8 cellular contexts compared by ENCODE assay signal in genomic region chrX:54808109-54808604, GRCh38. TPM values are rescaled to one million over a fixed set of nuclear protein-coding genes. Genes with fewer than 3 reads are reported as not detected.
DNase-seq lines count a peak whose midpoint lies in the region; ATAC-seq and TF ChIP-seq lines count a peak whose summit lies in the region.

No MANE protein-coding gene starts in this region.

- intact Hi-C loops in Caco-2 (cut with micrococcal nuclease; ENCODE audit: unreplicated experiment), result loop anchor here (2.0 to 10.0 kb wide), 2 partner anchors 169 to 307 kb away; no protein-coding TSS in a partner anchor
- intact Hi-C loops in breast epithelium (cut with DNase I; ENCODE audit: low total_unique reads), result no loop called here

- peak overlapping the region; percentile 99 for H3K4me3 Mint-ChIP-seq in Caco-2 (ENCODE audit: unreplicated experiment)

- no peaks in the 10 kb centered on the region for H3K27me3 ChIP-seq in Caco-2 (replicated peaks; ENCODE audit: control insufficient read depth, insufficient read depth, low read length)
- no peaks in the 10 kb centered on the region for H3K27me3 ChIP-seq in HUES64 (ENCODE audit: insufficient read depth, low read length)
- peaks cover 0 to 16% of the 10 kb centered on the region in 2 donors for H3K27me3 ChIP-seq in breast epithelium

- peaks cover 20% of the 10 kb centered on the region for H3K36me3 Mint-ChIP-seq in Caco-2 (ENCODE audit: insufficient read depth, unreplicated experiment)

- POLR2A ChIA-PET in Caco-2 (lab: Charles Lee), result interaction anchor here (0.6 to 1.5 kb wide), 5 partner anchors 169 to 556 kb away, joined by 3 to 6 read pairs (median 4); partner anchors contain the start of genes APEX2, GNL3L and TSR2

- no peak for TF ChIP-seq CTCF in Caco-2 (IDR thresholded peaks at IDR 0.05; ENCODE audit: insufficient read depth in 1 of 2, low read depth in 1 of 2, low read length in 1 of 2, severe bottlenecking in 1 of 2, unreplicated experiment in 1 of 2)
- TF ChIP-seq CTCF in breast epithelium (IDR thresholded peaks at IDR 0.05), result no peak

- under 1% methylated on average over 23 of the region's 23 CpGs for WGBS in HUES64

- no TSS peak for BruUV-seq in Caco-2 (replicated peaks; lab: Mats Ljungman, UMichigan)

- peak; percentile 31 for ATAC-seq in GM21367 (IDR thresholded peaks at IDR 0.05; ENCODE audit: unreplicated experiment)

- DNase-seq in Caco-2, result no peak
- DNase-seq in T follicular helper cell (ENCODE audit: low read depth), result peak; percentile 29
- peak in 1 of 2 donors; percentile 54 for DNase-seq in breast epithelium (ENCODE audit: low spot score in 2 of 2)
- peak; percentile 34 for DNase-seq in inferior parietal cortex (ENCODE audit: extremely low spot score)
- DNase-seq in SIG-M5 treated with dmso at 0.1 percent for 504 hours (lab: John Stamatoyannopoulos, UW; ENCODE audit: unreplicated experiment), result no peak

- H3K4me1 ChIP-seq in Caco-2 (peaks cover 13% of the 10 kb centered on the region), HUES64 (ENCODE audit: insufficient read depth, low read length) (peaks cover 14% of the 10 kb centered on the region; the same call in 1 of the 2 replicates), breast epithelium (peaks cover 0 to 5% of the 10 kb centered on the region in 2 donors)

- H3K27ac Mint-ChIP-seq in Caco-2 (ENCODE audit: unreplicated experiment), result peak overlapping the region; percentile 99

- H3K9me3 ChIP-seq in Caco-2, result no peaks in the 10 kb centered on the region
- no peaks in the 10 kb centered on the region for H3K9me3 ChIP-seq in HUES64 (ENCODE audit: insufficient read depth, low read depth, low read length)
- no peaks in the 10 kb centered on the region for H3K9me3 ChIP-seq in breast epithelium

- peak overlapping the region; percentile 95 for H3K27ac ChIP-seq in HUES64 (ENCODE audit: low read depth, low read length)
- peak overlapping the region; percentile 92 to 96 for H3K27ac ChIP-seq in breast epithelium
- peak overlapping the region; percentile 1 to 86 (median 75) for H3K27ac ChIP-seq in skin epidermis

- TF ChIP-seq POLR2A in breast epithelium (IDR thresholded peaks at IDR 0.05), result no peak

- H3K4me3 ChIP-seq in Caco-2 (ENCODE audit: low read depth, low read length) (peak overlapping the region; percentile 64), HUES64 (ENCODE audit: low read length) (peak overlapping the region; percentile 97), breast epithelium (peak overlapping the region; percentile 62 to 77 (median 65)), skin epidermis (peak overlapping the region; percentile 51 to 67 (median 64))

- peaks cover 6% of the 10 kb centered on the region for H3K9me3 Mint-ChIP-seq in Caco-2 (ENCODE audit: unreplicated experiment)

- H3K27me3 Mint-ChIP-seq in Caco-2 (ENCODE audit: insufficient read depth, unreplicated experiment), result peaks cover 3% of the 10 kb centered on the region

- no peaks in the 10 kb centered on the region for H3K36me3 ChIP-seq in Caco-2 (ENCODE audit: control insufficient read depth, insufficient read depth, low read length)
- peaks cover 36% of the 10 kb centered on the region for H3K36me3 ChIP-seq in HUES64 (ENCODE audit: insufficient read depth, low read length)
- no peaks in the 10 kb centered on the region for H3K36me3 ChIP-seq in breast epithelium

- CTCF ChIA-PET in Caco-2 (lab: Charles Lee), result interaction anchor here (0.6 to 1.7 kb wide), 2 partner anchors 169 to 1833 kb away, joined by 3 to 5 read pairs; no protein-coding TSS in a partner anchor

- H3K9ac ChIP-seq in HUES64 (ENCODE audit: low read depth, low read length), result peak overlapping the region; percentile 86

- peaks cover 12% of the 10 kb centered on the region for H3K4me1 Mint-ChIP-seq in Caco-2 (ENCODE audit: low read depth, unreplicated experiment)

RNA-seq across cellular contexts. Expression of gene MAGED2, which starts 0.6 kb away (rescaled TPM):
- 96.0 and 103 TPM in 2 replicates for total RNA-seq in Caco-2 (2022)
- 152 TPM for polyA plus RNA-seq in HUES64 (2013, experiment 1 of 2)
- polyA plus RNA-seq in HUES64 (2013, experiment 2 of 2), result 177 TPM
- 100 to 1,000 TPM; 109 to 516 (median 307) TPM for total RNA-seq in breast epithelium

RNA-seq across cellular contexts. Expression of gene ITIH6, which starts 10.1 kb away (rescaled TPM):
- 0.29 and 0.39 TPM in 2 replicates for total RNA-seq in Caco-2 (2022)
- polyA plus RNA-seq in HUES64 (2013, experiment 1 of 2), result not detected
- polyA plus RNA-seq in HUES64 (2013, experiment 2 of 2), result not detected
- total RNA-seq in breast epithelium, result 1 to 10 TPM in 2 of 3 donors, not detected in 1; 1.3 to 2.3 TPM

Comparison
In these comparisons a context has a peak if more than half of its experiments do, and no peak if none do; other contexts are left out.
1. DNase-seq: peak in T follicular helper cell (single experiment) and inferior parietal cortex (single experiment); none in Caco-2 (0 of 2) and SIG-M5 treated with dmso at 0.1 percent for 504 hours (single experiment).
2. Peak in every context shown above with its lines, with median percentiles within 50 percentile points of each other: H3K4me3 ChIP-seq and H3K27ac ChIP-seq.